In the genomic region with DNA sequence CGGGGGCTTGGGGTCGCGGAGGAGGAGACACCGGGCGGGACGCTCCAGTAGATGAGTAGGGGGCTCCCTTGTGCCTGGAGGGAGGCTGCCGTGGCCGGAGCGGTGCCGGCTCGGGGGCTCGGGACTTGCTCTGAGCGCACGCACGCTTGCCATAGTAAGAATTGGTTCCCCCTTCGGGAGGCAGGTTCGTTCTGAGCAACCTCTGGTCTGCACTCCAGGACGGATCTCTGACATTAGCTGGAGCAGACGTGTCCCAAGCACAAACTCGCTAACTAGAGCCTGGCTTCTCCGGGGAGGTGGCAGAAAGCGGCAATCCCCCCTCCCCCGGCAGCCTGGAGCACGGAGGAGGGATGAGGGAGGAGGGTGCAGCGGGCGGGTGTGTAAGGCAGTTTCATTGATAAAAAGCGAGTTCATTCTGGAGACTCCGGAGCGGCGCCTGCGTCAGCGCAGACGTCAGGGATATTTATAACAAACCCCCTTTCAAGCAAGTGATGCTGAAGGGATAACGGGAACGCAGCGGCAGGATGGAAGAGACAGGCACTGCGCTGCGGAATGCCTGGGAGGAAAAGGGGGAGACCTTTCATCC, we compare ENCODE assay signal across 8 cellular contexts. TPM values are rescaled to one million over a fixed set of nuclear protein-coding genes. Genes with fewer than 3 reads are reported as not detected.
DNase-seq lines count a peak whose midpoint lies in the region; ATAC-seq, FAIRE-seq and TF ChIP-seq lines count a peak whose summit lies in the region.

No MANE protein-coding gene starts in this region.

- H3K4me1 Mint-ChIP-seq in CD8-positive, alpha-beta memory T cell, result peaks cover 47 to 76% (median 63%) of the 10 kb centered on the region in 3 donors
- peaks cover 45% of the 10 kb centered on the region for H3K4me1 Mint-ChIP-seq in HFFc6 (ENCODE audit: low read depth)
- H3K4me1 Mint-ChIP-seq in activated naive CD8-positive, alpha-beta T cell treated with anti-CD3 and anti-CD28 coated beads, Interleukin-2, amount 50 U/mL, for 24 hours, result peaks cover 55% of the 10 kb centered on the region
- peaks cover 34% of the 10 kb centered on the region for H3K4me1 Mint-ChIP-seq in osteocyte (ENCODE audit: unreplicated experiment)

- TF ChIP-seq CTCF in HFFc6 (IDR thresholded peaks at IDR 0.05), result no peak
- TF ChIP-seq CTCF in cardiac muscle cell (IDR thresholded peaks at IDR 0.05; ENCODE audit: low read depth, low read length), result no peak
- TF ChIP-seq CTCF in osteocyte (IDR thresholded peaks at IDR 0.05), result no peak

- H3K4me1 ChIP-seq in CD8-positive, alpha-beta memory T cell (ENCODE audit: insufficient read depth, low read length), result peaks cover 55% of the 10 kb centered on the region
- H3K4me1 ChIP-seq in cardiac muscle cell (ENCODE audit: low read depth), result no peaks in the 10 kb centered on the region

- peaks cover 29% of the 10 kb centered on the region for H3K27me3 ChIP-seq in CD8-positive, alpha-beta memory T cell (ENCODE audit: insufficient read depth, low read length, poor library complexity, severe bottlenecking)
- no peaks in the 10 kb centered on the region for H3K27me3 ChIP-seq in cardiac muscle cell

- H3K9me3 Mint-ChIP-seq in CD8-positive, alpha-beta memory T cell, result peaks cover 0 to 6% (median 2%) of the 10 kb centered on the region in 5 donors
- H3K9me3 Mint-ChIP-seq in HFFc6, result peaks cover 58% of the 10 kb centered on the region
- no peaks in the 10 kb centered on the region for H3K9me3 Mint-ChIP-seq in activated naive CD8-positive, alpha-beta T cell treated with anti-CD3 and anti-CD28 coated beads, Interleukin-2, amount 50 U/mL, for 24 hours
- H3K9me3 Mint-ChIP-seq in osteocyte (ENCODE audit: unreplicated experiment), result no peaks in the 10 kb centered on the region

- H3K4me3 Mint-ChIP-seq in CD8-positive, alpha-beta memory T cell, result peak overlapping the region; percentile 91 to 99 (median 93)
- peak overlapping the region; percentile 94 for H3K4me3 Mint-ChIP-seq in HFFc6
- H3K4me3 Mint-ChIP-seq in activated naive CD8-positive, alpha-beta T cell treated with anti-CD3 and anti-CD28 coated beads, Interleukin-2, amount 50 U/mL, for 24 hours, result peak overlapping the region; percentile 93
- peak overlapping the region; percentile 92 for H3K4me3 Mint-ChIP-seq in osteocyte (ENCODE audit: unreplicated experiment)

- H3K4me3 ChIP-seq in CD8-positive, alpha-beta memory T cell (ENCODE audit: low read length), result peak overlapping the region; percentile 49
- peak overlapping the region; percentile 47 for H3K4me3 ChIP-seq in cardiac muscle cell

- FAIRE-seq in HTR-8/SVneo (lab: Jason Lieb, UNC), result no peak

- H3K9me3 ChIP-seq in CD8-positive, alpha-beta memory T cell (ENCODE audit: low read length), result no peaks in the 10 kb centered on the region
- H3K9me3 ChIP-seq in cardiac muscle cell (ENCODE audit: low read depth), result no peaks in the 10 kb centered on the region

- peak overlapping the region; percentile 86 to 100 (median 99) for H3K27ac Mint-ChIP-seq in CD8-positive, alpha-beta memory T cell
- peak overlapping the region; percentile 99 for H3K27ac Mint-ChIP-seq in HFFc6
- H3K27ac Mint-ChIP-seq in activated naive CD8-positive, alpha-beta T cell treated with anti-CD3 and anti-CD28 coated beads, Interleukin-2, amount 50 U/mL, for 24 hours, result peak overlapping the region; percentile 94
- H3K27ac Mint-ChIP-seq in osteocyte (ENCODE audit: unreplicated experiment), result peak overlapping the region; percentile 99

- H3K27ac ChIP-seq in CD8-positive, alpha-beta memory T cell (ENCODE audit: low read depth, low read length), result peak overlapping the region; percentile 92
- H3K27ac ChIP-seq in cardiac muscle cell, result peak overlapping the region; percentile 99

- POLR2A ChIA-PET in CD8-positive, alpha-beta memory T cell (lab: Charles Lee), result interaction anchor here (1.1 kb wide), 1 partner anchor 21 kb away, joined by 3 read pairs; no protein-coding TSS in a partner anchor

- H3K27me3 Mint-ChIP-seq in CD8-positive, alpha-beta memory T cell, result peaks cover 31 to 55% of the 10 kb centered on the region in 2 donors
- H3K27me3 Mint-ChIP-seq in HFFc6 (ENCODE audit: insufficient read depth) (peaks cover 64% of the 10 kb centered on the region), osteocyte (ENCODE audit: unreplicated experiment) (no peaks in the 10 kb centered on the region)
- H3K27me3 Mint-ChIP-seq in activated naive CD8-positive, alpha-beta T cell treated with anti-CD3 and anti-CD28 coated beads, Interleukin-2, amount 50 U/mL, for 24 hours, result peaks cover 21% of the 10 kb centered on the region

- CTCF ChIA-PET in CD8-positive, alpha-beta memory T cell (lab: Charles Lee), result no interaction called here

- peak; percentile 15 for ATAC-seq in activated naive CD8-positive, alpha-beta T cell treated with anti-CD3 and anti-CD28 coated beads, Interleukin-2, amount 50 U/mL, for 24 hours

- peaks cover 5 to 38% (median 19%) of the 10 kb centered on the region in 3 donors for H3K36me3 Mint-ChIP-seq in CD8-positive, alpha-beta memory T cell
- peaks cover 49% of the 10 kb centered on the region for H3K36me3 Mint-ChIP-seq in HFFc6 (ENCODE audit: low read depth)
- H3K36me3 Mint-ChIP-seq in activated naive CD8-positive, alpha-beta T cell treated with anti-CD3 and anti-CD28 coated beads, Interleukin-2, amount 50 U/mL, for 24 hours (ENCODE audit: low read depth), result peaks cover 34% of the 10 kb centered on the region
- H3K36me3 Mint-ChIP-seq in osteocyte (ENCODE audit: unreplicated experiment), result peaks cover 22% of the 10 kb centered on the region

- DNase-seq in CD8-positive, alpha-beta memory T cell, result peak in 4 of 5 donors; percentile 46 to 80 (median 74)
- DNase-seq in HFFc6 (peak; percentile 49), RKO (ENCODE audit: low spot score) (peak; percentile 75), cardiac muscle cell (ENCODE audit: low read depth in 1 of 2, low spot score in 1 of 2) (peak; percentile 67 to 83), osteocyte (ENCODE audit: extremely low spot score, unreplicated experiment) (no peak), HTR-8/SVneo (ENCODE audit: insufficient read length, low spot score) (no peak), GDM1 (lab: John Stamatoyannopoulos, UW) (no peak)
- peak; percentile 63 for DNase-seq in activated naive CD8-positive, alpha-beta T cell treated with anti-CD3 and anti-CD28 coated beads, Interleukin-2, amount 50 U/mL, for 24 hours

- no peaks in the 10 kb centered on the region for H3K36me3 ChIP-seq in CD8-positive, alpha-beta memory T cell (ENCODE audit: insufficient read depth, low read length)
- H3K36me3 ChIP-seq in cardiac muscle cell, result no peaks in the 10 kb centered on the region

RNA-seq across cellular contexts. Expression of gene FOS, which starts 0.6 kb away (rescaled TPM):
- 10 to 100 TPM; 15.2 to 16.8 TPM for total RNA-seq in CD8-positive, alpha-beta memory T cell
- polyA plus RNA-seq in CD8-positive, alpha-beta memory T cell, result 768 TPM
- 100 to 1,000 TPM; 118 to 368 (median 342) TPM for total RNA-seq in HFFc6 (2021; fragmentation: NEBNext Ultra II Directional; extraction: Animal tissue kit (Norgen Biotek cat#: 25700))
- total RNA-seq in cardiac muscle cell (44.3 and 66.0 TPM in 2 replicates), osteocyte (438 and 598 TPM in 2 replicates)
- polyA plus RNA-seq in cardiac muscle cell, result 45.3 and 55.3 TPM in 2 replicates

Comparison
In these comparisons a context has a peak if more than half of its experiments do, and no peak if none do; other contexts are left out.
1. DNase-seq: peak in CD8-positive, alpha-beta memory T cell (4 of 5), HFFc6 (single experiment), RKO (single experiment), activated naive CD8-positive, alpha-beta T cell treated with anti-CD3 and anti-CD28 coated beads, Interleukin-2, amount 50 U/mL, for 24 hours (single experiment) and cardiac muscle cell (2 of 2); none in osteocyte (single experiment), HTR-8/SVneo (single experiment) and GDM1 (single experiment).
2. Peak in every context shown above with its lines, with median percentiles within 50 percentile points of each other: H3K27ac Mint-ChIP-seq and H3K4me3 Mint-ChIP-seq.